ENCODE assay signal across 18 cellular contexts in the genomic region with DNA sequence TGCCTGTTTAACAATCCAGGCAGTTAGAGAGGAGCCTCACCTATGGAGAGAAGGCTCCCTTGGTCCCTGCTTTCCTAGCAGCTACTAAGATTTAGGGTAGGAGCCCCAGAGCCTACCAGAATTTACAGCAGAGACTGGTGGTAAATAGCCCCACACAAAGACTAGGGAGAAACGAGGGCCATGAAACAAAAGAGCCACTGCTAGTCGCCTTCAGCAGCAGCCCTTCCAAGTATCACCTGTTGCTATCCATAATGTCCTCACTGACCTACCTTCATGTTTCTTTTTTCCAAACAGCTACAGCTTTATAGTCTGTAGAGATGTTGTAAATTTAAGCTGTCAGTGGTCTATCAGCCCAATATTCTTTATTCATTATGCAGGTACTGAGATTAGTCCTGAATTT.
"Had no signal": no experiment of that assay in that cellular context is flagged by ENCODE, and none has a peak within 500 bp of the region (broad histone marks: within the 10 kb centered on the region; RNA-seq: fewer than 3 reads in every experiment).

No MANE protein-coding gene starts in this region.

- H3K4me3 ChIP-seq: lower lobe of right lung, transverse colon had no signal

- H3K9me3 Mint-ChIP-seq: activated CD4-positive, alpha-beta memory T cell treated with anti-CD3 and anti-CD28 coated beads for 36 hours; activated naive CD4-positive, alpha-beta T cell treated with anti-CD3 and anti-CD28 coated beads, Interleukin-2, amount 50 U/mL, for 72 hours; dendritic cell treated with granulocyte-macrophage colony-stimulating factor and Interleukin-4, amounts not matched to agents 40 ng/mL and 50 ng/mL, for 4 days; stimulated activated memory B cell treated with anti-CD40 and anti-IgM and Interleukin-4, amounts not matched to agents 10 μg/mL and 1 μg/mL and 100 μg/mL, for 72 hours had no signal

- H3K27ac Mint-ChIP-seq: activated CD4-positive, alpha-beta T cell treated with anti-CD3 and anti-CD28 coated beads for 36 hours; activated CD8-positive, alpha-beta memory T cell treated with anti-CD3 and anti-CD28 coated beads, Interleukin-2, amount 10 ng/mL, durations not matched to agents 7 days and 5 days; activated naive CD4-positive, alpha-beta T cell treated with anti-CD3 and anti-CD28 coated beads, Interleukin-2, amount 50 U/mL, for 72 hours; mesothelial cell of epicardium; stimulated activated memory B cell treated with anti-CD40 and anti-IgM and Interleukin-4, amounts not matched to agents 10 μg/mL and 1 μg/mL and 100 μg/mL, for 72 hours; T-helper 17 cell had no signal

- H2AFZ ChIP-seq: parathyroid adenoma had no signal

- H3K4me1 Mint-ChIP-seq: mesothelial cell of epicardium had no signal

- H3K36me3 ChIP-seq: brain microvascular endothelial cell, lower lobe of right lung, neutrophil, transverse colon had no signal

- H3K27me3 ChIP-seq: brain microvascular endothelial cell, neutrophil, transverse colon had no signal

- H3K79me2 ChIP-seq: parathyroid adenoma had no signal

- ATAC-seq: activated CD4-positive, alpha-beta T cell treated with anti-CD3 and anti-CD28 coated beads for 36 hours; activated CD8-positive, alpha-beta memory T cell treated with anti-CD3 and anti-CD28 coated beads, Interleukin-2, amount 10 ng/mL, durations not matched to agents 7 days and 5 days; lower lobe of right lung; stimulated activated memory B cell treated with anti-CD40 and anti-IgM and Interleukin-4, amounts not matched to agents 10 μg/mL and 1 μg/mL and 100 μg/mL, for 72 hours had no signal

- H3K27me3 Mint-ChIP-seq: activated CD4-positive, alpha-beta memory T cell treated with anti-CD3 and anti-CD28 coated beads for 36 hours; activated CD4-positive, alpha-beta T cell treated with anti-CD3 and anti-CD28 coated beads for 36 hours; activated CD8-positive, alpha-beta memory T cell treated with anti-CD3 and anti-CD28 coated beads, Interleukin-2, amount 10 ng/mL, durations not matched to agents 7 days and 5 days; dendritic cell treated with granulocyte-macrophage colony-stimulating factor and Interleukin-4, amounts not matched to agents 40 ng/mL and 50 ng/mL, for 4 days; stimulated activated memory B cell treated with anti-CD40 and anti-IgM and Interleukin-4, amounts not matched to agents 10 μg/mL and 1 μg/mL and 100 μg/mL, for 72 hours; T-helper 17 cell had no signal

- H3K4me1 ChIP-seq: lower lobe of right lung, parathyroid adenoma, transverse colon had no signal

- H3K36me3 Mint-ChIP-seq: activated naive CD4-positive, alpha-beta T cell treated with anti-CD3 and anti-CD28 coated beads, Interleukin-2, amount 50 U/mL, for 72 hours; mesothelial cell of epicardium had no signal

- H3K4me3 Mint-ChIP-seq: activated CD4-positive, alpha-beta memory T cell treated with anti-CD3 and anti-CD28 coated beads for 36 hours; activated CD4-positive, alpha-beta T cell treated with anti-CD3 and anti-CD28 coated beads for 36 hours; activated CD8-positive, alpha-beta memory T cell treated with anti-CD3 and anti-CD28 coated beads, Interleukin-2, amount 10 ng/mL, durations not matched to agents 7 days and 5 days; dendritic cell treated with granulocyte-macrophage colony-stimulating factor and Interleukin-4, amounts not matched to agents 40 ng/mL and 50 ng/mL, for 4 days; mesothelial cell of epicardium; stimulated activated memory B cell treated with anti-CD40 and anti-IgM and Interleukin-4, amounts not matched to agents 10 μg/mL and 1 μg/mL and 100 μg/mL, for 72 hours; T-helper 17 cell had no signal

- H3K9me3 ChIP-seq: lower lobe of right lung, neutrophil, transverse colon had no signal

- H3K9ac ChIP-seq: parathyroid adenoma had no signal

- DNase-seq: activated CD4-positive, alpha-beta memory T cell treated with anti-CD3 and anti-CD28 coated beads for 36 hours; activated CD4-positive, alpha-beta T cell treated with anti-CD3 and anti-CD28 coated beads for 36 hours; activated CD8-positive, alpha-beta memory T cell treated with anti-CD3 and anti-CD28 coated beads, Interleukin-2, amount 10 ng/mL, durations not matched to agents 7 days and 5 days; activated effector memory CD4-positive, alpha-beta T cell treated with anti-CD3 and anti-CD28 coated beads, Interleukin-2, amount 50 U/mL, for 16 hours; activated T-cell treated with anti-CD3 and anti-CD28 coated beads, Interleukin-2, amount 50 U/mL, for 1 hour; brain microvascular endothelial cell; effector memory CD4-positive, alpha-beta T cell; foreskin melanocyte; lower lobe of right lung; T-helper 17 cell; transverse colon had no signal

- H3K27ac ChIP-seq: brain microvascular endothelial cell, epithelial cell of prostate, lower lobe of right lung, parathyroid adenoma, transverse colon had no signal
